In genomic region chr1:12059722-12060464, GRCh38 we compare ENCODE assay signal across 19 cellular contexts. TPM values are rescaled to one million over a fixed set of nuclear protein-coding genes. Genes with fewer than 3 reads are reported as not detected.
DNase-seq lines count a peak whose midpoint lies in the region; ATAC-seq and TF ChIP-seq lines count a peak whose summit lies in the region.
"Had no signal": no experiment of that assay in that cellular context is flagged by ENCODE, and none has a peak within 500 bp of the region (broad histone marks: within the 10 kb centered on the region; RNA-seq: fewer than 3 reads in every experiment).

No MANE protein-coding gene starts in this region.

- TF ChIP-seq POLR2A in ovary (IDR thresholded peaks at IDR 0.05): no peak

- peaks cover 2% of the 10 kb centered on the region for H3K27me3 Mint-ChIP-seq in activated T-helper 1 cell treated with anti-CD3 and anti-CD28 coated beads, Interleukin-12 subunit alpha, Interleukin-12 subunit beta, Interleukin-2, Interleukin-4 antibody, amounts not matched to agents 30 ng/mL and 10 ng/mL and 1 ng/mL, durations not matched to agents 14 hours and 24 hours and 36 hours (ENCODE audit: insufficient read depth)

- intact Hi-C loops in activated T-helper 1 cell treated with anti-CD3 and anti-CD28 coated beads, Interleukin-12 subunit alpha, Interleukin-12 subunit beta, Interleukin-2, Interleukin-4 antibody, amounts not matched to agents 30 ng/mL and 10 ng/mL and 1 ng/mL, durations not matched to agents 14 hours and 24 hours and 36 hours (cut with micrococcal nuclease): loop anchor here (1.0 kb wide), 2 partner anchors 8 to 13 kb away; no protein-coding TSS in a partner anchor
- intact Hi-C loops in ovary (cut with DNase I): no loop called here

- no peaks in the 10 kb centered on the region for H3K9me3 Mint-ChIP-seq in activated T-helper 1 cell treated with anti-CD3 and anti-CD28 coated beads, Interleukin-12 subunit alpha, Interleukin-12 subunit beta, Interleukin-2, Interleukin-4 antibody, amounts not matched to agents 30 ng/mL and 10 ng/mL and 1 ng/mL, durations not matched to agents 14 hours and 24 hours and 36 hours

- H3K9me3 ChIP-seq in ovary: no peaks in the 10 kb centered on the region
- H3K9me3 ChIP-seq: psoas muscle, SJCRH30 had no signal

- no peaks in the 10 kb centered on the region for H3K27me3 ChIP-seq in ovary

- H3K4me3 Mint-ChIP-seq in activated T-helper 1 cell treated with anti-CD3 and anti-CD28 coated beads, Interleukin-12 subunit alpha, Interleukin-12 subunit beta, Interleukin-2, Interleukin-4 antibody, amounts not matched to agents 30 ng/mL and 10 ng/mL and 1 ng/mL, durations not matched to agents 14 hours and 24 hours and 36 hours: peak overlapping the region; percentile 26

- peaks cover 1% of the 10 kb centered on the region for H3K36me3 Mint-ChIP-seq in activated T-helper 1 cell treated with anti-CD3 and anti-CD28 coated beads, Interleukin-12 subunit alpha, Interleukin-12 subunit beta, Interleukin-2, Interleukin-4 antibody, amounts not matched to agents 30 ng/mL and 10 ng/mL and 1 ng/mL, durations not matched to agents 14 hours and 24 hours and 36 hours (ENCODE audit: low read depth)

- DNase-seq in stimulated activated CD4-positive, alpha-beta T cell treated with anti-CD3 and anti-CD28 coated beads, Interleukin-1b, Interleukin-23, amount 100 ng/mL, for 48 hours: peak; percentile 54
- no peak for DNase-seq in stimulated activated CD4-positive, alpha-beta T cell treated with anti-CD3 and anti-CD28 coated beads, Interleukin-12 subunit alpha, Interleukin-12 subunit beta, amount 100 ng/mL, for 4 hours
- DNase-seq in activated T-helper 1 cell treated with anti-CD3 and anti-CD28 coated beads, Interleukin-12 subunit alpha, Interleukin-12 subunit beta, Interleukin-2, Interleukin-4 antibody, amounts not matched to agents 30 ng/mL and 10 ng/mL and 1 ng/mL, durations not matched to agents 14 hours and 24 hours and 36 hours (ENCODE audit: low spot score): no peak
- DNase-seq in ovary (no peak), glomerular visceral epithelial cell (ENCODE audit: extremely low spot score) (no peak)
- DNase-seq: activated effector memory CD4-positive, alpha-beta T cell treated with anti-CD3 and anti-CD28 coated beads, Interleukin-2, amount 50 U/mL, for 16 hours; AML-193; DND-41; heart right ventricle; KBM-7; kidney glomerular epithelial cell; NCI-H1930; psoas muscle; SJCRH30; stimulated activated naive CD4-positive, alpha-beta T cell treated with Interleukin-2 at 50 U/mL for 16 hours had no signal

- WGBS in ovary, 3 donors: 66 to 82% (median 81%) methylated on average over 7 of the region's 7 CpGs

- H3K4me3 ChIP-seq in ovary: no peak overlapping the region
- H3K4me3 ChIP-seq: heart right ventricle, psoas muscle, SJCRH30 had no signal

- no peak for TF ChIP-seq CTCF in ovary (IDR thresholded peaks at IDR 0.05)

- H3K27ac ChIP-seq in ovary: no peak overlapping the region
- H3K27ac ChIP-seq: heart right ventricle, psoas muscle, SJCRH30 had no signal

- no peaks in the 10 kb centered on the region for H3K36me3 ChIP-seq in ovary
- H3K36me3 ChIP-seq: heart right ventricle, SJCRH30 had no signal

- ATAC-seq in HG03103 (IDR thresholded peaks at IDR 0.05; ENCODE audit: low read depth, unreplicated experiment): peak; percentile 42
- ATAC-seq in GM19351 (IDR thresholded peaks at IDR 0.05; ENCODE audit: unreplicated experiment): no peak
- no peak for ATAC-seq in HG03097 (IDR thresholded peaks at IDR 0.05; ENCODE audit: low FRiP score, unreplicated experiment)
- ATAC-seq: heart right ventricle, psoas muscle had no signal

- peaks cover 6% of the 10 kb centered on the region for H3K4me1 ChIP-seq in ovary (ENCODE audit: insufficient read depth)
- H3K4me1 ChIP-seq: psoas muscle, SJCRH30 had no signal

- TF ChIP-seq EP300 in ovary (IDR thresholded peaks at IDR 0.05): no peak

- H3K4me1 Mint-ChIP-seq in activated T-helper 1 cell treated with anti-CD3 and anti-CD28 coated beads, Interleukin-12 subunit alpha, Interleukin-12 subunit beta, Interleukin-2, Interleukin-4 antibody, amounts not matched to agents 30 ng/mL and 10 ng/mL and 1 ng/mL, durations not matched to agents 14 hours and 24 hours and 36 hours (ENCODE audit: low read depth): peaks cover 86% of the 10 kb centered on the region

- H3K27ac Mint-ChIP-seq in activated T-helper 1 cell treated with anti-CD3 and anti-CD28 coated beads, Interleukin-12 subunit alpha, Interleukin-12 subunit beta, Interleukin-2, Interleukin-4 antibody, amounts not matched to agents 30 ng/mL and 10 ng/mL and 1 ng/mL, durations not matched to agents 14 hours and 24 hours and 36 hours: peak overlapping the region; percentile 84

RNA-seq across cellular contexts. Expression of gene TNFRSF8, which starts 3.2 kb away (rescaled TPM):
- 26.9 and 27.9 TPM in 2 replicates for total RNA-seq in activated T-helper 1 cell treated with anti-CD3 and anti-CD28 coated beads, Interleukin-12 subunit alpha, Interleukin-12 subunit beta, Interleukin-2, Interleukin-4 antibody, amounts not matched to agents 30 ng/mL and 10 ng/mL and 1 ng/mL, durations not matched to agents 14 hours and 24 hours and 36 hours
- 10 to 100 TPM in 1 of 7 donors, under 1 TPM in 6; 0.25 to 10.9 (median 0.45) TPM for total RNA-seq in ovary
- polyA plus RNA-seq in ovary: under 1 TPM; 0.17 to 0.65 TPM
- total RNA-seq: endothelial cell of umbilical vein had no signal

RNA-seq across cellular contexts. Expression of gene MIIP, which starts 40.6 kb away (rescaled TPM):
- 74.9 and 75.3 TPM in 2 replicates for total RNA-seq in activated T-helper 1 cell treated with anti-CD3 and anti-CD28 coated beads, Interleukin-12 subunit alpha, Interleukin-12 subunit beta, Interleukin-2, Interleukin-4 antibody, amounts not matched to agents 30 ng/mL and 10 ng/mL and 1 ng/mL, durations not matched to agents 14 hours and 24 hours and 36 hours
- total RNA-seq in ovary: 10 to 100 TPM; 32.3 to 59.0 (median 36.4) TPM
- polyA plus RNA-seq in ovary: 10 to 100 TPM in 1 of 2 donors, 1 to 10 TPM in 1; 3.3 to 42.8 TPM
